ENCODE assay signal across 8 cellular contexts in the genomic region with DNA sequence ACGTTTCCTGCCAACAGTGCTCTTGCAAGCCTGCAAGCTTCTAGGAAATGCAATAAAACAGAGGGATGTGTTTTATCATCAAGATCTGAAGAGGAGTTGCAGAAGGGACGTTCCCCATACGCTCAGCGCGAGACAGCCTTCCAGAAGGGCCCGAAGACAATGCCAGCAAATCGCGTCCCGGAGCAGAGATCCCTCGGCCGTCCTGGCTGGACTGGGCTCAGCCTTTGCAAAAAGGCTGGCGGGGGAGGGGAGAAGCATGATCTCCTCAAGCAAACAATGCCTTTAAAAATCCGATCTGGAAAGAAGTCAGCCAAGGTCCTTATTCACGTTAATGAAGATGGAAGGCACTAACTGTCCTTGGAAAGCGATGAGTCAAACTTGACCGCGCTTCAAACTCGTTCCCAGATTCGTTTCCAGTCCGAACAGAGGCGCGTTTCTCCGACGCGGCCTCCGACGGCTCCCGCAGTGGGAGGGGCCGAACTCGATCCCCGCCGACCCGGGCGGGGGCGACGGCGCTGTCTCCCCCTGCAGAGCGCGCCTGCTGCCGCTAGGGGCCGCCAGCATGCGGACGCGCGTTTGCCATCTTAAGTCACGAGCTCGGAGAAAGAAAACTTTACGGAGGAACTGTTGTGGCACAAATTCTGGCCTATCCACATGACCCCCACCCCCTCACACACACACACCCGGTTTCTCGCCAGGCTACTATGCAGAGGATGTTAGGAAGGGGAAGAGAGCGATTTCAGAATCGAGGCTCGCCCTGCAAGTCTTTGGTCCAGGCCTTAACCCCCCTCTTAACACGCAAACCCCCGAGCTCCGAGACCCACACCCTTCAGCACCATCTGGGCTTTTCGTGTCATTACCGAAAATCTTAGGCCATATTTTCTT. TPM values are rescaled to one million over a fixed set of nuclear protein-coding genes. Genes with fewer than 3 reads are reported as not detected.
DNase-seq lines count a peak whose midpoint lies in the region; ATAC-seq and TF ChIP-seq lines count a peak whose summit lies in the region.

No MANE protein-coding gene starts in this region.

- H3K27ac ChIP-seq in duodenal mucosa (ENCODE audit: low read depth, low read length) (peak overlapping the region; percentile 73), right lobe of liver (peak overlapping the region; percentile 99 to 100 (median 99))

- peak; percentile 93 to 99 (median 94) for TF ChIP-seq CTCF in right lobe of liver (IDR thresholded peaks at IDR 0.05)

- peak overlapping the region; percentile 75 to 90 for H3K9ac ChIP-seq in duodenal mucosa (ENCODE audit: low read depth in 1 of 2, low read length in 2 of 2)

- WGBS in right lobe of liver (ENCODE audit: insufficient coverage, low coverage, low lambda C conversion rate, missing lambda C conversion rate): 3% methylated on average over 28 of the region's 58 CpGs

- ATAC-seq in right lobe of liver (peak; percentile 5 to 21 (median 16)), HG03025 (IDR thresholded peaks at IDR 0.05; ENCODE audit: low FRiP score, unreplicated experiment) (no peak)

- no peaks in the 10 kb centered on the region for H3K9me3 ChIP-seq in duodenal mucosa (ENCODE audit: control insufficient read depth in 1 of 2, low read length in 2 of 2)
- no peaks in the 10 kb centered on the region for H3K9me3 ChIP-seq in right lobe of liver

- H3K36me3 ChIP-seq in duodenal mucosa (ENCODE audit: control insufficient read depth in 1 of 2, insufficient read depth in 2 of 2, low read length in 2 of 2) (no peaks in the 10 kb centered on the region), right lobe of liver (no peaks in the 10 kb centered on the region)

- no peaks in the 10 kb centered on the region for H3K27me3 ChIP-seq in duodenal mucosa (ENCODE audit: control insufficient read depth in 1 of 2, insufficient read depth in 2 of 2, low read length in 2 of 2)
- H3K27me3 ChIP-seq in right lobe of liver: no peaks in the 10 kb centered on the region

- H3K4me1 ChIP-seq in duodenal mucosa (ENCODE audit: control insufficient read depth in 1 of 2, insufficient read depth in 2 of 2, low read length in 2 of 2) (peaks cover 16 to 46% of the 10 kb centered on the region in 2 donors), right lobe of liver (peaks cover 0 to 22% (median 8%) of the 10 kb centered on the region in 4 donors)

- H3K4me3 ChIP-seq in duodenal mucosa (ENCODE audit: low read depth in 1 of 2, low read length in 2 of 2) (peak overlapping the region; percentile 91 to 93), right lobe of liver (peak overlapping the region; percentile 67 to 73 (median 67))

- intact Hi-C loops in right lobe of liver (cut with DNase I): loop anchor here in 1 of 2 donors (10.0 kb wide), 2 partner anchors 1205 to 1415 kb away; no protein-coding TSS in a partner anchor

- DNase-seq in DMS114 treated with DMSO at 0.1 percent for 48 hours (lab: John Stamatoyannopoulos, UW; ENCODE audit: unreplicated experiment) (peak; percentile 66), HCEC 1CT (peak; percentile 84), NCI-H2196 treated with DMSO at 0.1 percent for 48 hours (lab: John Stamatoyannopoulos, UW; ENCODE audit: unreplicated experiment) (peak; percentile 73), right lobe of liver (peak; percentile 77 to 84 (median 80))
- DNase-seq in activated CD4-positive, alpha-beta T cell treated with anti-CD3 and anti-CD28 coated beads, Interleukin-2, amount 50 U/mL, for 48 hours: peak; percentile 75 to 82
- peak; percentile 70 for DNase-seq in stimulated activated CD4-positive, alpha-beta T cell treated with anti-CD3 and anti-CD28 coated beads, Interleukin-2, amount 100 ng/mL, for 4 hours (ENCODE audit: low read depth)

- TF ChIP-seq POLR2A in right lobe of liver (IDR thresholded peaks at IDR 0.05): peak; percentile 52

RNA-seq across cellular contexts. Expression of a gene that starts 5.5 kb away (rescaled TPM):
- total RNA-seq in right lobe of liver: 10 to 100 TPM; 29.1 to 67.5 (median 41.8) TPM

RNA-seq across cellular contexts. Expression of a gene that starts 37.4 kb away (rescaled TPM):
- not detected for total RNA-seq in right lobe of liver
